11 cellular contexts compared by ENCODE assay signal in genomic region chr14:22689186-22689585, GRCh38. TPM values are rescaled to one million over a fixed set of nuclear protein-coding genes. Genes with fewer than 3 reads are reported as not detected.
DNase-seq lines count a peak whose midpoint lies in the region; ATAC-seq and TF ChIP-seq lines count a peak whose summit lies in the region.
"Had no signal": no experiment of that assay in that cellular context is flagged by ENCODE, and none has a peak within 500 bp of the region (broad histone marks: within the 10 kb centered on the region; RNA-seq: fewer than 3 reads in every experiment).

No MANE protein-coding gene starts in this region.

- peaks cover 38% of the 10 kb centered on the region for H3K36me3 Mint-ChIP-seq in HFFc6 (ENCODE audit: low read depth)

- no peak overlapping the region; the same call in 1 of the 2 replicates for H3K27ac Mint-ChIP-seq in HFFc6

- no peak overlapping the region for H3K4me3 ChIP-seq in upper lobe of left lung

- no peaks in the 10 kb centered on the region for H3K27me3 ChIP-seq in upper lobe of left lung

- no peak overlapping the region for H3K27ac ChIP-seq in upper lobe of left lung

- DNase-seq in CD1c-positive myeloid dendritic cell (ENCODE audit: extremely low spot score) (peak; percentile 43), HFFc6 (peak; percentile 88), amniotic epithelial cell (ENCODE audit: low read depth) (peak; percentile 93), kidney tubule cell (ENCODE audit: low spot score) (peak; percentile 97), NCI-H187 treated with DMSO at 0.1 percent for 48 hours (lab: John Stamatoyannopoulos, UW) (no peak), NCI-H1417 treated with DMSO at 0.1 percent for 48 hours (lab: John Stamatoyannopoulos, UW) (no peak), NCI-H146 (lab: John Stamatoyannopoulos, UW) (no peak), upper lobe of left lung (no peak)
- DNase-seq: activated CD4-positive, alpha-beta T cell treated with anti-CD3 and anti-CD28 coated beads, Interleukin-2, amount 50 U/mL, for 4 hours; effector memory CD4-positive, alpha-beta T cell; NCI-H526 treated with DMSO at 0.1 percent for 48 hours had no signal

- no peaks in the 10 kb centered on the region for H3K4me1 ChIP-seq in upper lobe of left lung

- peaks cover 48% of the 10 kb centered on the region for H3K9me3 Mint-ChIP-seq in HFFc6

- no peak for TF ChIP-seq POLR2A in upper lobe of left lung (IDR thresholded peaks at IDR 0.05)

- TF ChIP-seq CTCF in HFFc6 (IDR thresholded peaks at IDR 0.05) (no peak), upper lobe of left lung (IDR thresholded peaks at IDR 0.05) (no peak)

- no peak overlapping the region; the same call in 1 of the 2 replicates for H3K4me3 Mint-ChIP-seq in HFFc6

- peaks cover 0 to 13% (median 5%) of the 10 kb centered on the region in 4 donors for H3K9me3 ChIP-seq in upper lobe of left lung

- peaks cover 24% of the 10 kb centered on the region for H3K27me3 Mint-ChIP-seq in HFFc6 (ENCODE audit: insufficient read depth)

- no peak for ATAC-seq in upper lobe of left lung (ENCODE audit: low FRiP score in 2 of 2)

- H3K36me3 ChIP-seq in upper lobe of left lung, result no peaks in the 10 kb centered on the region

- peaks cover 52% of the 10 kb centered on the region for H3K4me1 Mint-ChIP-seq in HFFc6 (ENCODE audit: low read depth)

- no peak for TF ChIP-seq EP300 in upper lobe of left lung (IDR thresholded peaks at IDR 0.05)

- 58 to 63% methylated on average over 1 of the region's 1 CpG for WGBS in upper lobe of left lung, 2 donors

RNA-seq across cellular contexts. Expression of gene OR6J1, which starts 45.0 kb away (rescaled TPM):
- not detected for total RNA-seq in HFFc6 (2021; fragmentation: NEBNext Ultra II Directional; extraction: Animal tissue kit (Norgen Biotek cat#: 25700))
- total RNA-seq in upper lobe of left lung, result under 1 TPM in 1 of 6 donors, not detected in 5; 0.30 TPM

Comparison
In these comparisons a context has a peak if more than half of its experiments do, and no peak if none do; other contexts are left out.
1. DNase-seq: peak in CD1c-positive myeloid dendritic cell (single experiment), HFFc6 (single experiment), amniotic epithelial cell (single experiment) and kidney tubule cell (single experiment); none in NCI-H187 treated with DMSO at 0.1 percent for 48 hours (single experiment), NCI-H1417 treated with DMSO at 0.1 percent for 48 hours (single experiment), NCI-H146 (single experiment) and upper lobe of left lung (0 of 2).